In the genomic region with DNA sequence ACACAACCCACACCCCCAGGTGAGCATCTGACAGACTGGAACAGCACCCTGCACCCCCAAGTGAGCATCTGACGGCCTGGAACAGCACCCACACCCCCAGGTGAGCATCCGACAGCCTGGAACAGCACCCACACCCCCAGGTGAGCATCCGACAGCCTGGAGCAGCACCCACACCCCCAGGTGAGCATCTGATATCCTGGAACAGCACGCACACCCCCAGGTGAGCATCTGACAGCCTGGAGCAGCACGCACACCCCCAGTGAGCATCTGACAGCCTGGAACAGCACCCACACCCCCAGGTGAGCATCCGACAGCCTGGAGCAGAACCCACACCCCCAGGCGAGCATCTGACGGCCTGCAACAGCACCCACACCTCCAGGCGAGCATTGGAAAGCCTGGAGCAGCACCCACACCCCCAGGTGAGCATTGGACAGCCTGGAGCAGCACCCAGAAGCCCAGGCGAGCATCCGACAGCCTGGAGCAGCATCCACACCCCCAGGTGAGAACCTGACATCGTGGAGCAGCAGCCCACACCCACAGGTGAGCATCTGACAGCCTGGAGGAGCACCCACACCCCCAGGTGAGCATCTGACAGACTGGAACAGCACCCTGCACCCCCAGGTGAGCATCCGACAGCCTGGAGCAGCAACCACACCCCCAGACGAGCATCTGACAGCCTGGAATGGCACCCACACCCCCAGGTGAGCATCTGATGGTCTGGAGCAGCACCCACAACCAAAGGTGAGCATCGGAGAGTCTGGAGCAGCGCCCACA, we compare ENCODE assay signal across 1 cellular context. TPM values are rescaled to one million over a fixed set of nuclear protein-coding genes. Genes with fewer than 3 reads are reported as not detected.
"Had no signal": no experiment of that assay in that cellular context is flagged by ENCODE, and none has a peak within 500 bp of the region (broad histone marks: within the 10 kb centered on the region; RNA-seq: fewer than 3 reads in every experiment).

No MANE protein-coding gene starts in this region.

RNA-seq across cellular contexts. Expression of gene MMEL1, which starts 19.5 kb away (rescaled TPM):
- total RNA-seq: left lobe of liver had no signal
